ENCODE assay signal across 16 cellular contexts in the genomic region with DNA sequence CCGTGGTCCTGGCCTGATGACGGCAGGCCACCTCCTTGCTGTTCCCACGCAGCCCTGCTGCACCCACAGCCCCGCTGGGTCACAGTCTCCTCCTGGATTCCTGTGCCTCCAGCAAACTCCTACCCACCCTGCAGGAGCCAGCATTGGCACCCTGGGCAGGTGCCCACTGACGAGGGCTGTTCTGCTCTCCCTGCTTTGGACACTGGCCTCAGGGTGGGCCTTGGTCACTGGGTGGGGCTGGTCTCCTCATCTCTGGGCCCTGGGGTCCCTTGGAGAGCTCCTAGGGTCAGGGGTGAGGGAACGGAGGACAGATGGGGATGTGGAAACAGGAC. TPM values are rescaled to one million over a fixed set of nuclear protein-coding genes. Genes with fewer than 3 reads are reported as not detected.
DNase-seq lines count a peak whose midpoint lies in the region; ATAC-seq and TF ChIP-seq lines count a peak whose summit lies in the region.
"Had no signal": no experiment of that assay in that cellular context is flagged by ENCODE, and none has a peak within 500 bp of the region (broad histone marks: within the 10 kb centered on the region; RNA-seq: fewer than 3 reads in every experiment).

No MANE protein-coding gene starts in this region.

- POLR2A ChIA-PET in HEK293 (lab: Yijun Ruan, JAX) = interaction anchor here (1.0 kb wide), 1 partner anchor 14 kb away, joined by 3 read pairs; no protein-coding TSS in a partner anchor

- CTCF ChIA-PET in HEK293 (lab: Yijun Ruan, JAX) = interaction anchor here (0.7 kb wide), 1 partner anchor 9 kb away, joined by 3 read pairs; no protein-coding TSS in a partner anchor

- peaks cover 14% of the 10 kb centered on the region for H3K9me3 Mint-ChIP-seq in glutamatergic neuron (ENCODE audit: unreplicated experiment)
- H3K9me3 Mint-ChIP-seq: CD4-positive, alpha-beta memory T cell; GM23338 had no signal

- H3K4me3 ChIP-seq in HEK293 (ENCODE audit: low read depth, low read length) = no peak overlapping the region
- H3K4me3 ChIP-seq in WERI-Rb-1 (ENCODE audit: low read depth, low read length) = no peak overlapping the region
- H3K4me3 ChIP-seq: A549, BLaER1, GM23338 had no signal

- H3K27me3 ChIP-seq in WERI-Rb-1 (ENCODE audit: insufficient read depth, low read depth, severe bottlenecking) (no peaks in the 10 kb centered on the region), foreskin keratinocyte (no peaks in the 10 kb centered on the region)
- H3K27me3 ChIP-seq: BLaER1 had no signal

- DNase-seq in WERI-Rb-1 = no peak
- DNase-seq in glutamatergic neuron = no peak
- DNase-seq in AML-193 (lab: John Stamatoyannopoulos, UW) = no peak
- DNase-seq in foreskin keratinocyte = no peak
- no peak for DNase-seq in NK-92 (lab: John Stamatoyannopoulos, UW; ENCODE audit: unreplicated experiment)
- DNase-seq: Calu3; CD4-positive, alpha-beta memory T cell; DMS79 treated with DMSO at 0.1 percent for 48 hours; GF-D8; IMR-90 had no signal

- H3K4me1 Mint-ChIP-seq in glutamatergic neuron (ENCODE audit: low read depth, unreplicated experiment) = peaks cover 22% of the 10 kb centered on the region

- H3K9me3 ChIP-seq in HEK293 (ENCODE audit: control insufficient read depth, insufficient read depth, low read depth, low read length) (no peaks in the 10 kb centered on the region), WERI-Rb-1 (ENCODE audit: severe bottlenecking) (no peaks in the 10 kb centered on the region)
- H3K9me3 ChIP-seq: A549, BLaER1 had no signal

- peaks cover 18% of the 10 kb centered on the region for H3K27me3 Mint-ChIP-seq in glutamatergic neuron (ENCODE audit: unreplicated experiment)

- H3K27ac ChIP-seq in HEK293 (ENCODE audit: extremely low read depth, low read depth, low read length) = no peak overlapping the region
- H3K27ac ChIP-seq in WERI-Rb-1 = peak overlapping the region; percentile 38
- no peak overlapping the region for H3K27ac ChIP-seq in foreskin keratinocyte
- H3K27ac ChIP-seq: A549 had no signal

- no peaks in the 10 kb centered on the region for H3K36me3 Mint-ChIP-seq in glutamatergic neuron (ENCODE audit: unreplicated experiment)
- H3K36me3 Mint-ChIP-seq: CD4-positive, alpha-beta memory T cell had no signal

- ATAC-seq in foreskin keratinocyte = no peak
- ATAC-seq: A549, GM23338, HCT116 had no signal

- no peaks in the 10 kb centered on the region for H3K36me3 ChIP-seq in HEK293 (ENCODE audit: control insufficient read depth in 2 of 2, insufficient read depth in 1 of 2, low read length in 2 of 2)
- H3K36me3 ChIP-seq in WERI-Rb-1 = no peaks in the 10 kb centered on the region
- H3K36me3 ChIP-seq: BLaER1 had no signal

- H3K27ac Mint-ChIP-seq in glutamatergic neuron (ENCODE audit: unreplicated experiment) = peak overlapping the region; percentile 55
- H3K27ac Mint-ChIP-seq: CD14-positive monocyte; CD4-positive, alpha-beta memory T cell; GM23338 had no signal

- H3K4me1 ChIP-seq in HEK293 (ENCODE audit: control insufficient read depth, insufficient read depth, low read length) = no peaks in the 10 kb centered on the region
- H3K4me1 ChIP-seq in foreskin keratinocyte = no peaks in the 10 kb centered on the region

- TF ChIP-seq CTCF in HEK293 (tag by site-specific recombination; IDR thresholded peaks at IDR 0.05) (no peak), WERI-Rb-1 (IDR thresholded peaks at IDR 0.05; ENCODE audit: low read depth, low read length) (no peak), glutamatergic neuron (IDR thresholded peaks at IDR 0.05; ENCODE audit: partially characterized antibody, unreplicated experiment) (no peak), foreskin keratinocyte (conservative IDR thresholded peaks at IDR 0.05) (no peak)

- peak overlapping the region; percentile 38 for H3K4me3 Mint-ChIP-seq in glutamatergic neuron (ENCODE audit: unreplicated experiment)
- H3K4me3 Mint-ChIP-seq: CD14-positive monocyte; CD4-positive, alpha-beta memory T cell; GM23338 had no signal

TF ChIP-seq in HEK293, 187 proteins besides CTCF, POLR2A, EP300 and RAD21:
- TF ChIP-seq PRDM1 (tag by site-specific recombination; IDR thresholded peaks at IDR 0.05) = no peak
- TF ChIP-seq, protein P1, sequence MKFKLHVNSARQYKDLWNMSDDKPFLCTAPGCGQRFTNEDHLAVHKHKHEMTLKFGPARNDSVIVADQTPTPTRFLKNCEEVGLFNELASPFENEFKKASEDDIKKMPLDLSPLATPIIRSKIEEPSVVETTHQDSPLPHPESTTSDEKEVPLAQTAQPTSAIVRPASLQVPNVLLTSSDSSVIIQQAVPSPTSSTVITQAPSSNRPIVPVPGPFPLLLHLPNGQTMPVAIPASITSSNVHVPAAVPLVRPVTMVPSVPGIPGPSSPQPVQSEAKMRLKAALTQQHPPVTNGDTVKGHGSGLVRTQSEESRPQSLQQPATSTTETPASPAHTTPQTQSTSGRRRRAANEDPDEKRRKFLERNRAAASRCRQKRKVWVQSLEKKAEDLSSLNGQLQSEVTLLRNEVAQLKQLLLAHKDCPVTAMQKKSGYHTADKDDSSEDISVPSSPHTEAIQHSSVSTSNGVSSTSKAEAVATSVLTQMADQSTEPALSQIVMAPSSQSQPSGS (tag by site-specific recombination; IDR thresholded peaks at IDR 0.05; ENCODE audit: low read depth) = no peak
- no peak for TF ChIP-seq ZNF362 (tag by site-specific recombination; IDR thresholded peaks at IDR 0.05)
- no peak for TF ChIP-seq ZXDB (tag by site-specific recombination; IDR thresholded peaks at IDR 0.05)
- TF ChIP-seq GLIS2 (tag by site-specific recombination; IDR thresholded peaks at IDR 0.05) = 0 out of 2 replicates have a peak, but pooled peaks have one; percentile 2
- TF ChIP-seq ZFP41 (tag by site-specific recombination; IDR thresholded peaks at IDR 0.05; ENCODE audit: borderline replicate concordance) = no peak
- TF ChIP-seq ZNF561 (tag by site-specific recombination; IDR thresholded peaks at IDR 0.05; ENCODE audit: borderline replicate concordance) = no peak
- no peak for TF ChIP-seq ZNF184 (tag by site-specific recombination; IDR thresholded peaks at IDR 0.05)
- no peak for TF ChIP-seq ZFP69B (tag by site-specific recombination; IDR thresholded peaks at IDR 0.05)
- no peak for TF ChIP-seq GLI2 (tag by site-specific recombination; IDR thresholded peaks at IDR 0.05; ENCODE audit: borderline replicate concordance, low read depth)
- TF ChIP-seq ZFP3 (tag by site-specific recombination; IDR thresholded peaks at IDR 0.05; ENCODE audit: low read depth) = peak; percentile 64; the same call in 1 of the 2 replicates
- 0 out of 2 replicates have a peak, but pooled peaks have one; percentile 16 for TF ChIP-seq ZIC2 (tag by site-specific recombination; IDR thresholded peaks at IDR 0.05)
- no peak for TF ChIP-seq ZNF585B (tag by site-specific recombination; IDR thresholded peaks at IDR 0.05)

RNA-seq across cellular contexts. Expression of gene TSPAN4, which starts 12.7 kb away (rescaled TPM):
- total RNA-seq in glutamatergic neuron (ENCODE audit: unreplicated experiment) (82.5 TPM), foreskin keratinocyte (77.6 and 85.3 TPM in 2 replicates)
- polyA plus RNA-seq in foreskin keratinocyte = 119 and 135 TPM in 2 replicates

RNA-seq across cellular contexts. Expression of gene POLR2L, which starts 13.0 kb away (rescaled TPM):
- total RNA-seq in glutamatergic neuron (ENCODE audit: unreplicated experiment) (106 TPM), foreskin keratinocyte (160 and 213 TPM in 2 replicates)
- polyA plus RNA-seq in foreskin keratinocyte = 460 and 473 TPM in 2 replicates

RNA-seq across cellular contexts. Expression of gene CD151, which starts 22.6 kb away (rescaled TPM):
- total RNA-seq in glutamatergic neuron (ENCODE audit: unreplicated experiment) (346 TPM), foreskin keratinocyte (390 and 399 TPM in 2 replicates)
- polyA plus RNA-seq in foreskin keratinocyte = 547 and 553 TPM in 2 replicates

RNA-seq across cellular contexts. Expression of gene CRACR2B, which starts 27.6 kb away (rescaled TPM):
- total RNA-seq in glutamatergic neuron (ENCODE audit: unreplicated experiment) (19.7 TPM), foreskin keratinocyte (0.71 and 1.4 TPM in 2 replicates)
- polyA plus RNA-seq in foreskin keratinocyte = 1.2 and 2.1 TPM in 2 replicates
- polyA plus RNA-seq: CD4-positive, alpha-beta memory T cell had no signal

RNA-seq across cellular contexts. Expression of gene PNPLA2, which starts 36.6 kb away (rescaled TPM):
- 32.3 TPM for total RNA-seq in glutamatergic neuron (ENCODE audit: unreplicated experiment)
- total RNA-seq in foreskin keratinocyte = 11.4 and 14.4 TPM in 2 replicates
- 22.2 and 22.9 TPM in 2 replicates for polyA plus RNA-seq in foreskin keratinocyte
